In genomic region chr12:94500831-94501567, GRCh38 we compare ENCODE assay signal across 22 cellular contexts. TPM values are rescaled to one million over a fixed set of nuclear protein-coding genes. Genes with fewer than 3 reads are reported as not detected.
DNase-seq lines count a peak whose midpoint lies in the region; ATAC-seq, FAIRE-seq and TF ChIP-seq lines count a peak whose summit lies in the region.
"Had no signal": no experiment of that assay in that cellular context is flagged by ENCODE, and none has a peak within 500 bp of the region (broad histone marks: within the 10 kb centered on the region; RNA-seq: fewer than 3 reads in every experiment).

No MANE protein-coding gene starts in this region.

- DNase-seq in GM12892 (ENCODE audit: insufficient read length) (no peak), GM12878 (ENCODE audit: low read depth, low spot score) (no peak), kidney tubule cell (ENCODE audit: low spot score) (peak; percentile 7), C1 segment of cervical spinal cord (lab: John Stamatoyannopoulos, UW) (no peak), Ammon's horn (ENCODE audit: low spot score) (no peak), NCI-H1092 (lab: John Stamatoyannopoulos, UW) (no peak), Karpas-422 (no peak)
- DNase-seq: CD8-positive, alpha-beta T cell; DMS153; H9; HFFc6; NCI-H1694; NCI-H2081; NCI-H2171; NCI-H345; NCI-H524 treated with DMSO at 0.1 percent for 48 hours; NCI-H82; Peyer's patch; T-helper 1 cell had no signal

- WGBS in GM12878 (ENCODE audit: insufficient coverage, insufficient replicate concordance, low lambda C conversion rate, missing lambda C conversion rate) = 40% methylated on average over 3 of the region's 3 CpGs

- BruUV-seq in GM12878 (replicated peaks; lab: Mats Ljungman, UMichigan) = no TSS peak

- H3K27ac ChIP-seq in GM12878 (ENCODE audit: control insufficient read depth, insufficient read depth) (no peak overlapping the region), Karpas-422 (ENCODE audit: low read length) (no peak overlapping the region)
- H3K27ac ChIP-seq: BLaER1 treated with 17β-estradiol and CSF1 and Interleukin-3, amounts not matched to agents 10 nM and 100 nM; Peyer's patch; SJSA1 had no signal

- no peak for TF ChIP-seq EP300 in GM12878 (IDR thresholded peaks at IDR 0.05; ENCODE audit: borderline replicate concordance in 1 of 2, control insufficient read depth in 1 of 2, low read depth in 2 of 2, low read length in 2 of 2)

- RAD21 ChIA-PET in GM12878 (lab: Charles Lee; ENCODE audit: unreplicated experiment) = no interaction called here

- POLR2A ChIA-PET in GM12878 (lab: Charles Lee) = no interaction called here

- peaks cover 6% of the 10 kb centered on the region; the same call in 1 of the 2 replicates for H3K4me1 ChIP-seq in GM12878 (ENCODE audit: control insufficient read depth, insufficient read depth, low read length)
- H3K4me1 ChIP-seq in Karpas-422 (ENCODE audit: low read length) = no peaks in the 10 kb centered on the region
- H3K4me1 ChIP-seq: BLaER1 treated with 17β-estradiol and CSF1 and Interleukin-3, amounts not matched to agents 10 nM and 100 nM; Peyer's patch; SJSA1 had no signal

- ATAC-seq in GM12878 = peak; percentile 69
- ATAC-seq: CD8-positive, alpha-beta T cell; K562 had no signal

- H4K20me1 ChIP-seq in GM12878 (ENCODE audit: control insufficient read depth, insufficient read depth) = no peaks in the 10 kb centered on the region
- no peaks in the 10 kb centered on the region for H4K20me1 ChIP-seq in Karpas-422 (ENCODE audit: insufficient read depth, low read depth, low read length)
- H4K20me1 ChIP-seq: BLaER1 treated with 17β-estradiol and CSF1 and Interleukin-3, amounts not matched to agents 10 nM and 100 nM had no signal

- no peak overlapping the region; the same call in 1 of the 2 replicates for H2AFZ ChIP-seq in GM12878 (ENCODE audit: control insufficient read depth, low read depth, low read length)
- H2AFZ ChIP-seq in Karpas-422 (ENCODE audit: low read length) = no peak overlapping the region

- no peak for TF ChIP-seq CTCF in GM12878 (IDR thresholded peaks at IDR 0.05 in 2 of 3, conservative IDR thresholded peaks at IDR 0.05 in 1 of 3; ENCODE audit: control insufficient read depth in 2 of 3, extremely low read depth in 1 of 3, insufficient read depth in 1 of 3, low read depth in 3 of 3, low read length in 3 of 3)

- H3K36me3 ChIP-seq in GM12878 (ENCODE audit: control insufficient read depth in 2 of 2, insufficient read depth in 2 of 2, low read length in 1 of 2) (no peaks in the 10 kb centered on the region), Karpas-422 (ENCODE audit: insufficient read depth, low read length) (no peaks in the 10 kb centered on the region)
- H3K36me3 ChIP-seq: BLaER1 treated with 17β-estradiol and CSF1 and Interleukin-3, amounts not matched to agents 10 nM and 100 nM; Peyer's patch; SJSA1 had no signal

- H3K4me2 ChIP-seq in GM12878 (ENCODE audit: control insufficient read depth, insufficient read depth) (no peak overlapping the region), Karpas-422 (ENCODE audit: low read depth, low read length, poor library complexity, severe bottlenecking) (no peak overlapping the region)
- H3K4me2 ChIP-seq: BLaER1 treated with 17β-estradiol and CSF1 and Interleukin-3, amounts not matched to agents 10 nM and 100 nM had no signal

- SMC1A ChIA-PET in GM12878 (lab: Charles Lee; ENCODE audit: uncharacterized antibody, unreplicated experiment) = no interaction called here

- TF ChIP-seq RAD21 in GM12878 (IDR thresholded peaks at IDR 0.05; ENCODE audit: insufficient read depth, low read depth, low read length) = no peak

- H3K4me3 ChIP-seq in GM12878 (no peak overlapping the region), Karpas-422 (ENCODE audit: low read length) (no peak overlapping the region)
- H3K4me3 ChIP-seq: BLaER1 treated with 17β-estradiol and CSF1 and Interleukin-3, amounts not matched to agents 10 nM and 100 nM; K562; Peyer's patch; SJSA1 had no signal

- no peak overlapping the region for H3K9ac ChIP-seq in GM12878 (ENCODE audit: control insufficient read depth, insufficient read depth, low read length)
- H3K9ac ChIP-seq in Karpas-422 (ENCODE audit: low read length) = no peak overlapping the region
- H3K9ac ChIP-seq: BLaER1 treated with 17β-estradiol and CSF1 and Interleukin-3, amounts not matched to agents 10 nM and 100 nM had no signal

- H3K79me2 ChIP-seq in GM12878 (ENCODE audit: control insufficient read depth, insufficient read depth, low read length) = no peaks in the 10 kb centered on the region
- no peaks in the 10 kb centered on the region for H3K79me2 ChIP-seq in Karpas-422 (ENCODE audit: low read length)

- intact Hi-C loops in GM12878 (cut with micrococcal nuclease; ENCODE audit: unreplicated experiment) = no loop called here

- CTCF ChIA-PET in GM12878 (lab: Yijun Ruan, JAX) = interaction anchor here (0.6 kb wide), 1 partner anchor 1033 kb away, joined by 3 read pairs; no protein-coding TSS in a partner anchor

- in situ Hi-C loops in GM12878 (cut with MboI) = no loop called here

- H3K27me3 ChIP-seq in GM12878 (replicated peaks in 1 of 2; ENCODE audit: control insufficient read depth in 2 of 2, insufficient read depth in 2 of 2, low read length in 1 of 2) (no peaks in the 10 kb centered on the region), Karpas-422 (ENCODE audit: low read length) (no peaks in the 10 kb centered on the region)
- H3K27me3 ChIP-seq: BLaER1 treated with 17β-estradiol and CSF1 and Interleukin-3, amounts not matched to agents 10 nM and 100 nM; Peyer's patch; SJSA1 had no signal

- peaks cover 9% of the 10 kb centered on the region; the same call in 1 of the 3 replicates for H3K9me3 ChIP-seq in GM12878 (replicated peaks; ENCODE audit: control insufficient read depth, insufficient read depth, low read length)
- no peaks in the 10 kb centered on the region for H3K9me3 ChIP-seq in Karpas-422 (ENCODE audit: low read length)
- H3K9me3 ChIP-seq: SJSA1 had no signal

- TF ChIP-seq POLR2A in GM12892 (IDR thresholded peaks at IDR 0.05; ENCODE audit: low read depth, low read length) = no peak
- no peak for TF ChIP-seq POLR2A in GM12878 (IDR thresholded peaks at IDR 0.05; ENCODE audit: low read depth, low read length)

- no peaks in the 10 kb centered on the region for H3K9me2 ChIP-seq in Karpas-422 (replicated peaks; ENCODE audit: insufficient read depth, low read length)

- peak; percentile 17 for FAIRE-seq in GM12892 (lab: Jason Lieb, UNC)
- peak; percentile 23 for FAIRE-seq in GM12878 (lab: Jason Lieb, UNC)
- FAIRE-seq: K562 had no signal

TF ChIP-seq in GM12878, 131 proteins besides CTCF, POLR2A, EP300 and RAD21 (continues in another document):
- TF ChIP-seq RAD51 (IDR thresholded peaks at IDR 0.05) (no peak), DPF2 (IDR thresholded peaks at IDR 0.05) (no peak), SUZ12 (IDR thresholded peaks at IDR 0.05; ENCODE audit: unreplicated experiment) (no peak), EED (IDR thresholded peaks at IDR 0.05; ENCODE audit: low read depth) (peak; percentile 57), KLF5 (IDR thresholded peaks at IDR 0.05; ENCODE audit: partially characterized antibody) (no peak), IKZF1 (conservative IDR thresholded peaks at IDR 0.05) (peak; percentile 49), IKZF2 (IDR thresholded peaks at IDR 0.05) (peak; percentile 67 to 77; a peak in 3 of 4 replicates), HSF1 (IDR thresholded peaks at IDR 0.05; ENCODE audit: low read depth, low read length) (no peak)

RNA-seq across cellular contexts. Expression of gene CEP83, which starts 41.3 kb away (rescaled TPM):
- polyA plus RNA-seq in GM12892 (2012; ENCODE audit: missing spikeins) = 18.0 TPM
- total RNA-seq in GM12878 (2013; cell fraction: nucleolus; rRNA removed) = 250 and 265 TPM in 2 replicates
- total RNA-seq in GM12878 (2014; rRNA removed) = 25.0 and 27.6 TPM in 2 replicates
- total RNA-seq in GM12878 (2014; rRNA removed; fragmentation: Illumina TruSeq; extraction: Trizol) = 30.1 and 33.1 TPM in 2 replicates
- 15.2 and 20.0 TPM in 2 replicates for total RNA-seq in GM12878 (2021)
- polyA plus RNA-seq in GM12878 (2011; ENCODE audit: low read depth) = 3.9 TPM
- 39.0 and 65.8 TPM in 2 replicates for polyA plus RNA-seq in GM12878 (2011; rRNA removed)
- 11.5 and 11.8 TPM in 2 replicates for polyA plus RNA-seq in GM12878 (2011; cell fraction: cytosol; rRNA removed)
- 64.8 and 72.7 TPM in 2 replicates for polyA plus RNA-seq in GM12878 (2011; cell fraction: nucleus; rRNA removed)
- 6.7 and 10.3 TPM in 2 replicates for polyA plus RNA-seq in GM12878 (2012)
- 36.0 and 50.1 TPM in 2 replicates for polyA plus RNA-seq in GM12878 (2014; fragmentation: Illumina TruSeq; extraction: Trizol)
- polyA plus RNA-seq in GM12878 (2014; fragmentation: Nextera tagmentation; extraction: Ambion mirVana) = 1 to 10 TPM; 4.3 to 5.0 TPM
- polyA plus RNA-seq in GM12878 (2014; rRNA removed) = 18.5 and 25.2 TPM in 2 replicates
- 10 to 100 TPM; 14.2 to 15.9 TPM for polyA plus RNA-seq in GM12878 (2016; fragmentation: Nextera tagmentation; extraction: Ambion mirVana)
- 32.6 and 36.1 TPM in 2 replicates for polyA minus RNA-seq in GM12878 (2011; rRNA and poly(A)+ RNA removed)
- polyA minus RNA-seq in GM12878 (2011; cell fraction: cytosol; rRNA and poly(A)+ RNA removed) = 7.4 and 11.9 TPM in 2 replicates
- polyA minus RNA-seq in GM12878 (2011; cell fraction: nucleus; rRNA and poly(A)+ RNA removed) = 59.0 and 110 TPM in 2 replicates
- total RNA-seq in Karpas-422 (2014; rRNA removed; shearing (Covaris generic); ENCODE audit: low replicate concordance) = 42.4 and 102 TPM in 2 replicates
